Comparison of ENCODE assay signal across 8 cellular contexts in the genomic region with DNA sequence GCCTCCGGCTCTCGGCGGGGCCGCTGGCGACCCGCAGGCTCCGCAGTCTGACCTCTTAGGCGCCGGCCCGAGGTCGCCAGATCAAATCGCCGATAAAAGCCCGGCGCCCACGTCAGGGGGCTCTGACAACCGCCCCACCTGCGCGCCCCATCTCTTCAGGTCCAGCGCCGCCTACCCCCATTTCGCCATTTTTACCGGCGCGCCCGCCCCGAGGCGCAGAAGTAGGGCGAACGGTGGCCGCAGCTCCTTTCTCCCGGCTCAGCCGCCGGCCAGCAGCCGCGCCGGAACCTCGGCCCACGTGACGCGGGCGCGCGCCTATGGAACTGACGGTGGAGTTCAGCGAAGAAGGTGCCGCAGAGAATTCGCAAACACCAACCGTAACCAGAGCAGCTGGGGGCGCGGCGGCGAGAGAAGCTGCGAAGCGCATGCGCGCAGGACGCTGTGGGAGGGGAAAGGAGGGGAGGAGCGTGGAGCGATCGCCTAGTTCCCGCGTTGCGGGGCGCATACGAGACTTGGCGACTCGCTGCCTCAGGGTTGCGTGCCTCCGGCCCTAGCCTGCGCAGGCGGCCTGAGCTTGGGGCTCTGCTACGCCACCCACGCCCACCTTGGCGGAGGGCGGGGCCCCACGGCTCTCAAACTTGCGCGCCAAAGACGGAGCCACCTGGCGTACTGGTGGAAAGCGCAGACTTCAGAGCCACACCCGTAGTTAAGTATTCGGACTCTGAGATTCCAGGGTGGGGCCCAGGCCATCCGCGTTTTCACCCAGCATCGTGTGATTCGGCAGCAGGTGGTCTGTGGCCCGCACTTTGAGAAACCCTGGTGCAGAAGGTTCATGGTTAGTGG. TPM values are rescaled to one million over a fixed set of nuclear protein-coding genes. Genes with fewer than 3 reads are reported as not detected.
DNase-seq lines count a peak whose midpoint lies in the region; ATAC-seq and TF ChIP-seq lines count a peak whose summit lies in the region.

A gene with protein sequence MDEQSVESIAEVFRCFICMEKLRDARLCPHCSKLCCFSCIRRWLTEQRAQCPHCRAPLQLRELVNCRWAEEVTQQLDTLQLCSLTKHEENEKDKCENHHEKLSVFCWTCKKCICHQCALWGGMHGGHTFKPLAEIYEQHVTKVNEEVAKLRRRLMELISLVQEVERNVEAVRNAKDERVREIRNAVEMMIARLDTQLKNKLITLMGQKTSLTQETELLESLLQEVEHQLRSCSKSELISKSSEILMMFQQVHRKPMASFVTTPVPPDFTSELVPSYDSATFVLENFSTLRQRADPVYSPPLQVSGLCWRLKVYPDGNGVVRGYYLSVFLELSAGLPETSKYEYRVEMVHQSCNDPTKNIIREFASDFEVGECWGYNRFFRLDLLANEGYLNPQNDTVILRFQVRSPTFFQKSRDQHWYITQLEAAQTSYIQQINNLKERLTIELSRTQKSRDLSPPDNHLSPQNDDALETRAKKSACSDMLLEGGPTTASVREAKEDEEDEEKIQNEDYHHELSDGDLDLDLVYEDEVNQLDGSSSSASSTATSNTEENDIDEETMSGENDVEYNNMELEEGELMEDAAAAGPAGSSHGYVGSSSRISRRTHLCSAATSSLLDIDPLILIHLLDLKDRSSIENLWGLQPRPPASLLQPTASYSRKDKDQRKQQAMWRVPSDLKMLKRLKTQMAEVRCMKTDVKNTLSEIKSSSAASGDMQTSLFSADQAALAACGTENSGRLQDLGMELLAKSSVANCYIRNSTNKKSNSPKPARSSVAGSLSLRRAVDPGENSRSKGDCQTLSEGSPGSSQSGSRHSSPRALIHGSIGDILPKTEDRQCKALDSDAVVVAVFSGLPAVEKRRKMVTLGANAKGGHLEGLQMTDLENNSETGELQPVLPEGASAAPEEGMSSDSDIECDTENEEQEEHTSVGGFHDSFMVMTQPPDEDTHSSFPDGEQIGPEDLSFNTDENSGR (minus strand): TSS at position 418 of the 843 bp plus-strand sequence. CDS start 419 bp downstream, outside the sequence.

- H3K9me3 ChIP-seq in mucosa of stomach (ENCODE audit: control insufficient read depth, low read length), result no peaks in the 10 kb centered on the region

- H3K4me3 ChIP-seq in mucosa of stomach (ENCODE audit: low read length), result peak within 1 kb of the TSS; percentile 80

- H3K4me1 ChIP-seq in mucosa of stomach (ENCODE audit: control insufficient read depth, insufficient read depth, low read length), result no peaks in the 10 kb centered on the region

- H3K36me3 ChIP-seq in mucosa of stomach (ENCODE audit: control insufficient read depth, insufficient read depth, low read length), result no peaks in the 10 kb centered on the region

- peak within 1 kb of the TSS; percentile 96 for H3K27ac Mint-ChIP-seq in activated T-cell treated with anti-CD3 and anti-CD28 coated beads, Interleukin-2, amount 50 U/mL, for 24 hours

- DNase-seq in DMS53 treated with DMSO at 0.1 percent for 48 hours (lab: John Stamatoyannopoulos, UW; ENCODE audit: unreplicated experiment), result peak; percentile 94
- DNase-seq in KBM-7, result peak; percentile 99
- peak; percentile 99 for DNase-seq in activated T-cell treated with anti-CD3 and anti-CD28 coated beads, Interleukin-2, amount 50 U/mL, for 24 hours
- peak; percentile 98 to 99 for DNase-seq in erythroblast (lab: John Stamatoyannopoulos, UW)
- DNase-seq in stimulated activated CD8-positive, alpha-beta memory T cell treated with anti-CD3 and anti-CD28 coated beads, Interleukin-7, amount 100 ng/mL, for 1 hour (ENCODE audit: low read depth in 2 of 2), result peak; percentile 98 to 99

- no peaks in the 10 kb centered on the region for H3K27me3 Mint-ChIP-seq in activated T-cell treated with anti-CD3 and anti-CD28 coated beads, Interleukin-2, amount 50 U/mL, for 24 hours

- TF ChIP-seq POLR2A in erythroblast (IDR thresholded peaks at IDR 0.05; ENCODE audit: low read length), result peak; percentile 83

- peak within 1 kb of the TSS; percentile 98 for H3K4me3 Mint-ChIP-seq in activated T-cell treated with anti-CD3 and anti-CD28 coated beads, Interleukin-2, amount 50 U/mL, for 24 hours

- peak within 1 kb of the TSS; percentile 65 for H3K9ac ChIP-seq in mucosa of stomach (ENCODE audit: low read length)

- peaks cover 55% of the 10 kb centered on the region for H3K4me1 Mint-ChIP-seq in activated T-cell treated with anti-CD3 and anti-CD28 coated beads, Interleukin-2, amount 50 U/mL, for 24 hours (ENCODE audit: low read depth)

- peaks cover 72% of the 10 kb centered on the region for H3K36me3 Mint-ChIP-seq in activated T-cell treated with anti-CD3 and anti-CD28 coated beads, Interleukin-2, amount 50 U/mL, for 24 hours (ENCODE audit: low read depth)

- H3K27me3 ChIP-seq in mucosa of stomach (ENCODE audit: control insufficient read depth, insufficient read depth, low read length), result no peaks in the 10 kb centered on the region

- no peaks in the 10 kb centered on the region for H3K9me3 Mint-ChIP-seq in activated T-cell treated with anti-CD3 and anti-CD28 coated beads, Interleukin-2, amount 50 U/mL, for 24 hours

- in situ Hi-C loops in KBM-7 (cut with MboI; ENCODE audit: low pct_unique_long_range_greater_than_20kb, low sequenced_read_pairs), result no loop called here

- ATAC-seq in GM21717 (IDR thresholded peaks at IDR 0.05; ENCODE audit: unreplicated experiment), result peak; percentile 86

TF ChIP-seq in PFSK-1, 5 proteins besides CTCF, POLR2A, EP300 and RAD21:
- TF ChIP-seq SIN3A (IDR thresholded peaks at IDR 0.05; ENCODE audit: borderline replicate concordance, insufficient read depth, low read length), result peak; percentile 88; the same call in 1 of the 2 replicates
- TF ChIP-seq, protein P1, sequence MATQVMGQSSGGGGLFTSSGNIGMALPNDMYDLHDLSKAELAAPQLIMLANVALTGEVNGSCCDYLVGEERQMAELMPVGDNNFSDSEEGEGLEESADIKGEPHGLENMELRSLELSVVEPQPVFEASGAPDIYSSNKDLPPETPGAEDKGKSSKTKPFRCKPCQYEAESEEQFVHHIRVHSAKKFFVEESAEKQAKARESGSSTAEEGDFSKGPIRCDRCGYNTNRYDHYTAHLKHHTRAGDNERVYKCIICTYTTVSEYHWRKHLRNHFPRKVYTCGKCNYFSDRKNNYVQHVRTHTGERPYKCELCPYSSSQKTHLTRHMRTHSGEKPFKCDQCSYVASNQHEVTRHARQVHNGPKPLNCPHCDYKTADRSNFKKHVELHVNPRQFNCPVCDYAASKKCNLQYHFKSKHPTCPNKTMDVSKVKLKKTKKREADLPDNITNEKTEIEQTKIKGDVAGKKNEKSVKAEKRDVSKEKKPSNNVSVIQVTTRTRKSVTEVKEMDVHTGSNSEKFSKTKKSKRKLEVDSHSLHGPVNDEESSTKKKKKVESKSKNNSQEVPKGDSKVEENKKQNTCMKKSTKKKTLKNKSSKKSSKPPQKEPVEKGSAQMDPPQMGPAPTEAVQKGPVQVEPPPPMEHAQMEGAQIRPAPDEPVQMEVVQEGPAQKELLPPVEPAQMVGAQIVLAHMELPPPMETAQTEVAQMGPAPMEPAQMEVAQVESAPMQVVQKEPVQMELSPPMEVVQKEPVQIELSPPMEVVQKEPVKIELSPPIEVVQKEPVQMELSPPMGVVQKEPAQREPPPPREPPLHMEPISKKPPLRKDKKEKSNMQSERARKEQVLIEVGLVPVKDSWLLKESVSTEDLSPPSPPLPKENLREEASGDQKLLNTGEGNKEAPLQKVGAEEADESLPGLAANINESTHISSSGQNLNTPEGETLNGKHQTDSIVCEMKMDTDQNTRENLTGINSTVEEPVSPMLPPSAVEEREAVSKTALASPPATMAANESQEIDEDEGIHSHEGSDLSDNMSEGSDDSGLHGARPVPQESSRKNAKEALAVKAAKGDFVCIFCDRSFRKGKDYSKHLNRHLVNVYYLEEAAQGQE (IDR thresholded peaks at IDR 0.05; ENCODE audit: insufficient read depth in 1 of 2, low read depth in 2 of 2, low read length in 2 of 2), result 0 out of 4 replicates have a peak, but pooled peaks of 1 of the 2 experiments have one; percentile 17
- peak; percentile 65; the same call in 1 of the 2 replicates for TF ChIP-seq POLR2AphosphoS5 (IDR thresholded peaks at IDR 0.05; ENCODE audit: low read depth, low read length)
- peak; percentile 94 for TF ChIP-seq FOXP2 (optimal IDR thresholded peaks at IDR 0.05; ENCODE audit: borderline replicate concordance, extremely low read depth, extremely low read length, insufficient read depth)
- TF ChIP-seq TAF1 (IDR thresholded peaks at IDR 0.05; ENCODE audit: borderline replicate concordance, insufficient read depth, low read length), result peak; percentile 22; the same call in 1 of the 2 replicates
TF ChIP-seq in PFSK-1: peak in this region for 5.

RNA-seq across cellular contexts. Expression of the gene that starts here (rescaled TPM):
- 14.4 TPM for polyA plus RNA-seq in PFSK-1 (2012; ENCODE audit: insufficient read length, low read depth)

Comparison
In these comparisons a context has a peak if more than half of its experiments do, and no peak if none do; other contexts are left out.
1. Peak in every context shown above with its lines: DNase-seq, ATAC-seq and H3K4me3 ChIP-seq.